ENCODE assay signal across 10 cellular contexts in genomic region chr1:40478276-40478675, GRCh38. TPM values are rescaled to one million over a fixed set of nuclear protein-coding genes. Genes with fewer than 3 reads are reported as not detected.
DNase-seq lines count a peak whose midpoint lies in the region; ATAC-seq, FAIRE-seq and TF ChIP-seq lines count a peak whose summit lies in the region.
"Had no signal": no experiment of that assay in that cellular context is flagged by ENCODE, and none has a peak within 500 bp of the region (broad histone marks: within the 10 kb centered on the region; RNA-seq: fewer than 3 reads in every experiment).

No MANE protein-coding gene starts in this region.

- peaks cover 25% of the 10 kb centered on the region for H3K9me3 ChIP-seq in A673 (ENCODE audit: low read depth, low read length, poor library complexity, severe bottlenecking)
- H3K9me3 ChIP-seq in GM12878 (replicated peaks; ENCODE audit: control insufficient read depth, insufficient read depth, low read length), result peaks cover 8% of the 10 kb centered on the region; the same call in 2 of the 3 replicates
- peaks cover 0 to 4% of the 10 kb centered on the region in 2 donors for H3K9me3 ChIP-seq in mucosa of rectum (ENCODE audit: control insufficient read depth in 2 of 2, low read length in 2 of 2)
- peaks cover 9 to 19% (median 14%) of the 10 kb centered on the region in 4 donors for H3K9me3 ChIP-seq in upper lobe of left lung

- H3K27me3 ChIP-seq in A673 (replicated peaks; ENCODE audit: insufficient read depth, low read depth, low read length, poor library complexity) (no peaks in the 10 kb centered on the region), GM12878 (replicated peaks in 1 of 2; ENCODE audit: control insufficient read depth in 2 of 2, insufficient read depth in 2 of 2, low read length in 1 of 2) (no peaks in the 10 kb centered on the region), mucosa of rectum (ENCODE audit: control insufficient read depth in 2 of 2, insufficient read depth in 2 of 2, low read length in 2 of 2) (no peaks in the 10 kb centered on the region), upper lobe of left lung (no peaks in the 10 kb centered on the region)
- H3K27me3 ChIP-seq: neutrophil had no signal

- BruUV-seq in A673 (replicated peaks; lab: Mats Ljungman, UMichigan) (no TSS peak), GM12878 (replicated peaks; lab: Mats Ljungman, UMichigan) (TSS peak; percentile 51)

- ATAC-seq in GM12878, result no peak
- ATAC-seq in upper lobe of left lung (ENCODE audit: low FRiP score in 2 of 2), result no peak

- intact Hi-C loops in A673 (cut with micrococcal nuclease; ENCODE audit: unreplicated experiment), result no loop called here
- intact Hi-C loops in GM12878 (cut with micrococcal nuclease; ENCODE audit: unreplicated experiment), result no loop called here

- POLR2A ChIA-PET in A673 (lab: Charles Lee; ENCODE audit: low non-redundant PET), result no interaction called here
- POLR2A ChIA-PET in GM12878 (lab: Charles Lee), result interaction anchor here (0.9 to 1.3 kb wide), 3 partner anchors 19 to 93 kb away, joined by 3 to 7 read pairs (median 4); partner anchors contain the start of gene ZNF684

- H3K4me1 ChIP-seq in A673 (ENCODE audit: insufficient read depth, low read length, poor library complexity, severe bottlenecking) (peaks cover 5% of the 10 kb centered on the region), GM12878 (ENCODE audit: control insufficient read depth, insufficient read depth, low read length) (no peaks in the 10 kb centered on the region), mucosa of rectum (ENCODE audit: control insufficient read depth in 2 of 2, insufficient read depth in 2 of 2, low read length in 2 of 2) (peaks cover 3% of the 10 kb centered on the region in 2 donors), upper lobe of left lung (peaks cover 0 to 15% (median 7%) of the 10 kb centered on the region in 4 donors)

- TF ChIP-seq CTCF in A673 (conservative IDR thresholded peaks at IDR 0.05; ENCODE audit: low read depth, low read length) (no peak), GM12878 (IDR thresholded peaks at IDR 0.05 in 2 of 3, conservative IDR thresholded peaks at IDR 0.05 in 1 of 3; ENCODE audit: control insufficient read depth in 2 of 3, extremely low read depth in 1 of 3, insufficient read depth in 1 of 3, low read depth in 3 of 3, low read length in 3 of 3) (no peak), upper lobe of left lung (IDR thresholded peaks at IDR 0.05) (no peak)

- RAD21 ChIA-PET in GM12878 (lab: Charles Lee; ENCODE audit: unreplicated experiment), result interaction anchor here (0.5 to 0.9 kb wide), 2 partner anchors 34 to 44 kb away, joined by 3 read pairs; no protein-coding TSS in a partner anchor

- WGBS in GM12878 (ENCODE audit: insufficient coverage, insufficient replicate concordance, low lambda C conversion rate, missing lambda C conversion rate), result 90% methylated on average over 2 of the region's 2 CpGs
- WGBS in upper lobe of left lung, 2 donors, result 74 to 75% methylated on average over 2 of the region's 2 CpGs

- SMC1A ChIA-PET in GM12878 (lab: Charles Lee; ENCODE audit: uncharacterized antibody, unreplicated experiment), result interaction anchor here (2.3 kb wide), 1 partner anchor 54 kb away, joined by 6 read pairs; the partner anchor contains the start of gene ZNF684

- H3K9ac ChIP-seq in GM12878 (ENCODE audit: control insufficient read depth, insufficient read depth, low read length), result no peak overlapping the region
- no peak overlapping the region for H3K9ac ChIP-seq in mucosa of rectum (ENCODE audit: low read depth in 1 of 2, low read length in 2 of 2)

- H2AFZ ChIP-seq in GM12878 (ENCODE audit: control insufficient read depth, low read depth, low read length), result no peak overlapping the region

- peak; percentile 24 for DNase-seq in A673 (ENCODE audit: low spot score)
- no peak for DNase-seq in GM12878 (ENCODE audit: low read depth, low spot score)
- no peak for DNase-seq in iPS-NIHi11 (ENCODE audit: low spot score)
- no peak for DNase-seq in upper lobe of left lung
- DNase-seq in stimulated activated CD4-positive, alpha-beta T cell treated with anti-CD3 and anti-CD28 coated beads, Interleukin-2, amount 100 ng/mL, for 24 hours, result no peak
- no peak for DNase-seq in H54 (ENCODE audit: insufficient read length, low spot score)
- DNase-seq: NCI-H524 treated with DMSO at 0.1 percent for 48 hours had no signal

- no peaks in the 10 kb centered on the region for H4K20me1 ChIP-seq in GM12878 (ENCODE audit: control insufficient read depth, insufficient read depth)

- peak overlapping the region; percentile 81 for H3K4me2 ChIP-seq in GM12878 (ENCODE audit: control insufficient read depth, insufficient read depth)

- no peak overlapping the region for H3K27ac ChIP-seq in A673 (ENCODE audit: low read depth, low read length, poor library complexity, severe bottlenecking)
- H3K27ac ChIP-seq in GM12878 (ENCODE audit: control insufficient read depth, insufficient read depth), result no peak overlapping the region
- H3K27ac ChIP-seq in mucosa of rectum (ENCODE audit: low read depth in 2 of 2, low read length in 2 of 2), result no peak overlapping the region
- no peak overlapping the region for H3K27ac ChIP-seq in upper lobe of left lung
- H3K27ac ChIP-seq: neutrophil had no signal

- TF ChIP-seq EP300 in GM12878 (IDR thresholded peaks at IDR 0.05; ENCODE audit: borderline replicate concordance in 1 of 2, control insufficient read depth in 1 of 2, low read depth in 2 of 2, low read length in 2 of 2) (no peak), upper lobe of left lung (IDR thresholded peaks at IDR 0.05) (no peak)

- CTCF ChIA-PET in A673 (lab: Charles Lee), result no interaction called here
- CTCF ChIA-PET in GM12878 (lab: Yijun Ruan, JAX), result interaction anchor here (0.9 to 3.3 kb wide), 2 partner anchors 40 to 54 kb away, joined by 4 to 18 read pairs; partner anchors contain the start of gene ZNF684

- in situ Hi-C loops in GM12878 (cut with MboI), result no loop called here

- TF ChIP-seq POLR2A in GM12878 (IDR thresholded peaks at IDR 0.05; ENCODE audit: low read depth, low read length), result no peak
- TF ChIP-seq POLR2A in upper lobe of left lung (IDR thresholded peaks at IDR 0.05), result no peak
- TF ChIP-seq POLR2A in H54 (IDR thresholded peaks at IDR 0.05; ENCODE audit: low read depth, low read length), result no peak

- FAIRE-seq in GM12878 (lab: Jason Lieb, UNC) (no peak), H54 (lab: Jason Lieb, UNC) (no peak)

- no peaks in the 10 kb centered on the region for H3K79me2 ChIP-seq in GM12878 (ENCODE audit: control insufficient read depth, insufficient read depth, low read length)

- no peak for TF ChIP-seq RAD21 in GM12878 (IDR thresholded peaks at IDR 0.05; ENCODE audit: insufficient read depth, low read depth, low read length)

- H3K4me3 ChIP-seq in A673 (ENCODE audit: low read depth, low read length, poor library complexity, severe bottlenecking), result peak overlapping the region; percentile 76
- H3K4me3 ChIP-seq in GM08714 (ENCODE audit: low read length), result peak overlapping the region; percentile 66; the same call in 1 of the 2 replicates
- peak overlapping the region; percentile 83; the same call in 1 of the 2 replicates for H3K4me3 ChIP-seq in GM12878
- peak overlapping the region; percentile 87 to 92 for H3K4me3 ChIP-seq in mucosa of rectum (ENCODE audit: low read length in 2 of 2)
- peak overlapping the region in 1 of 4 donors; percentile 97 for H3K4me3 ChIP-seq in upper lobe of left lung

- H3K36me3 ChIP-seq in A673 (ENCODE audit: insufficient read depth, low read length, poor library complexity, severe bottlenecking) (peaks cover 7% of the 10 kb centered on the region), GM12878 (ENCODE audit: control insufficient read depth in 2 of 2, insufficient read depth in 2 of 2, low read length in 1 of 2) (no peaks in the 10 kb centered on the region), mucosa of rectum (ENCODE audit: control insufficient read depth in 2 of 2, insufficient read depth in 2 of 2, low read length in 2 of 2) (peaks cover 3 to 14% of the 10 kb centered on the region in 2 donors), upper lobe of left lung (peaks cover 0 to 7% (median 0%) of the 10 kb centered on the region in 4 donors)
- H3K36me3 ChIP-seq: neutrophil had no signal

RNA-seq across cellular contexts. Expression of gene ZFP69, which starts 1.2 kb away (rescaled TPM):
- 6.7 and 7.1 TPM in 2 replicates for total RNA-seq in A673 (2021)
- 6.6 and 8.2 TPM in 2 replicates for total RNA-seq in GM12878 (2013; cell fraction: nucleolus; rRNA removed)
- total RNA-seq in GM12878 (2014; rRNA removed), result 3.7 and 4.3 TPM in 2 replicates
- total RNA-seq in GM12878 (2014; rRNA removed; fragmentation: Illumina TruSeq; extraction: Trizol), result 6.2 and 6.4 TPM in 2 replicates
- 4.3 and 4.4 TPM in 2 replicates for total RNA-seq in GM12878 (2021)
- polyA plus RNA-seq in GM12878 (2011; ENCODE audit: low read depth), result 1.8 TPM
- 1.9 and 3.3 TPM in 2 replicates for polyA plus RNA-seq in GM12878 (2011; rRNA removed)
- polyA plus RNA-seq in GM12878 (2011; cell fraction: cytosol; rRNA removed), result 0.85 and 1.0 TPM in 2 replicates
- 1.1 TPM in 2 replicates for polyA plus RNA-seq in GM12878 (2011; cell fraction: nucleus; rRNA removed)
- 3.0 and 3.5 TPM in 2 replicates for polyA plus RNA-seq in GM12878 (2012)
- 6.0 and 6.6 TPM in 2 replicates for polyA plus RNA-seq in GM12878 (2014; fragmentation: Illumina TruSeq; extraction: Trizol)
- polyA plus RNA-seq in GM12878 (2014; fragmentation: Nextera tagmentation; extraction: Ambion mirVana), result 1 to 10 TPM; 2.1 to 2.8 TPM
- 3.7 and 4.5 TPM in 2 replicates for polyA plus RNA-seq in GM12878 (2014; rRNA removed)
- polyA plus RNA-seq in GM12878 (2016; fragmentation: Nextera tagmentation; extraction: Ambion mirVana), result 1 to 10 TPM; 3.6 TPM
- 1.0 and 1.2 TPM in 2 replicates for polyA minus RNA-seq in GM12878 (2011; rRNA and poly(A)+ RNA removed)
- 0.53 and 0.62 TPM in 2 replicates for polyA minus RNA-seq in GM12878 (2011; cell fraction: cytosol; rRNA and poly(A)+ RNA removed)
- polyA minus RNA-seq in GM12878 (2011; cell fraction: nucleus; rRNA and poly(A)+ RNA removed), result 0.57 and 0.85 TPM in 2 replicates
- 1 to 10 TPM; 1.3 to 5.2 (median 3.1) TPM for total RNA-seq in upper lobe of left lung

RNA-seq across cellular contexts. Expression of gene ZFP69B, which starts 28.0 kb away (rescaled TPM):
- total RNA-seq in A673 (2021), result 14.1 and 18.5 TPM in 2 replicates
- total RNA-seq in GM12878 (2013; cell fraction: nucleolus; rRNA removed), result 13.7 and 13.8 TPM in 2 replicates
- 3.5 and 4.4 TPM in 2 replicates for total RNA-seq in GM12878 (2014; rRNA removed)
- 5.7 and 6.6 TPM in 2 replicates for total RNA-seq in GM12878 (2014; rRNA removed; fragmentation: Illumina TruSeq; extraction: Trizol)
- total RNA-seq in GM12878 (2021), result 4.4 and 4.7 TPM in 2 replicates
- polyA plus RNA-seq in GM12878 (2011; ENCODE audit: low read depth), result 1.2 TPM
- 5.4 and 8.3 TPM in 2 replicates for polyA plus RNA-seq in GM12878 (2011; rRNA removed)
- 2.4 and 2.5 TPM in 2 replicates for polyA plus RNA-seq in GM12878 (2011; cell fraction: cytosol; rRNA removed)
- 4.1 and 4.3 TPM in 2 replicates for polyA plus RNA-seq in GM12878 (2011; cell fraction: nucleus; rRNA removed)
- polyA plus RNA-seq in GM12878 (2012), result 2.2 and 2.3 TPM in 2 replicates
- 5.4 and 6.1 TPM in 2 replicates for polyA plus RNA-seq in GM12878 (2014; fragmentation: Illumina TruSeq; extraction: Trizol)
- polyA plus RNA-seq in GM12878 (2014; fragmentation: Nextera tagmentation; extraction: Ambion mirVana), result 1 to 10 TPM; 1.3 to 1.4 TPM
- 2.7 TPM in 2 replicates for polyA plus RNA-seq in GM12878 (2014; rRNA removed)
- 1 to 10 TPM; 3.1 to 3.3 TPM for polyA plus RNA-seq in GM12878 (2016; fragmentation: Nextera tagmentation; extraction: Ambion mirVana)
- 5.0 and 5.2 TPM in 2 replicates for polyA minus RNA-seq in GM12878 (2011; rRNA and poly(A)+ RNA removed)
- 1.8 and 2.0 TPM in 2 replicates for polyA minus RNA-seq in GM12878 (2011; cell fraction: cytosol; rRNA and poly(A)+ RNA removed)
- 2.4 and 4.2 TPM in 2 replicates for polyA minus RNA-seq in GM12878 (2011; cell fraction: nucleus; rRNA and poly(A)+ RNA removed)
- total RNA-seq in upper lobe of left lung, result 1 to 10 TPM in 3 of 6 donors, under 1 TPM in 1, not detected in 2; 0.76 to 1.7 (median 1.4) TPM

RNA-seq across cellular contexts. Expression of gene EXO5, which starts 30.3 kb away (rescaled TPM):
- total RNA-seq in A673 (2021) (15.1 and 20.3 TPM in 2 replicates), GM12878 (2014; rRNA removed) (8.6 and 9.9 TPM in 2 replicates), GM12878 (2014; rRNA removed; fragmentation: Illumina TruSeq; extraction: Trizol) (8.1 and 8.7 TPM in 2 replicates), GM12878 (2021) (6.1 and 6.5 TPM in 2 replicates), upper lobe of left lung (10 to 100 TPM in 2 of 6 donors, 1 to 10 TPM in 4; 5.5 to 30.4 (median 9.9) TPM)
- 13.3 and 17.7 TPM in 2 replicates for total RNA-seq in GM12878 (2013; cell fraction: nucleolus; rRNA removed)
- 12.1 TPM for polyA plus RNA-seq in GM12878 (2011; ENCODE audit: low read depth)
- polyA plus RNA-seq in GM12878 (2011; rRNA removed) (8.5 and 10.6 TPM in 2 replicates), GM12878 (2014; fragmentation: Illumina TruSeq; extraction: Trizol) (8.9 and 13.2 TPM in 2 replicates), GM12878 (2014; fragmentation: Nextera tagmentation; extraction: Ambion mirVana) (1 to 10 TPM; 2.1 to 3.7 TPM), GM12878 (2014; rRNA removed) (6.5 and 8.8 TPM in 2 replicates), GM12878 (2016; fragmentation: Nextera tagmentation; extraction: Ambion mirVana) (10 to 100 TPM in 1 of 2 experiments, 1 to 10 TPM in 1; 7.6 to 10.1 TPM)
- 4.7 and 5.3 TPM in 2 replicates for polyA plus RNA-seq in GM12878 (2011; cell fraction: cytosol; rRNA removed)
- 8.5 and 8.7 TPM in 2 replicates for polyA plus RNA-seq in GM12878 (2011; cell fraction: nucleus; rRNA removed)
- polyA plus RNA-seq in GM12878 (2012), result 6.5 and 7.9 TPM in 2 replicates
- polyA minus RNA-seq in GM12878 (2011; rRNA and poly(A)+ RNA removed), result 8.3 and 9.0 TPM in 2 replicates
- 2.9 and 4.0 TPM in 2 replicates for polyA minus RNA-seq in GM12878 (2011; cell fraction: cytosol; rRNA and poly(A)+ RNA removed)
- 5.1 and 7.1 TPM in 2 replicates for polyA minus RNA-seq in GM12878 (2011; cell fraction: nucleus; rRNA and poly(A)+ RNA removed)

RNA-seq across cellular contexts. Expression of gene ZNF684, which starts 53.2 kb away (rescaled TPM):
- total RNA-seq in A673 (2021) (10.4 and 11.3 TPM in 2 replicates), GM12878 (2014; rRNA removed) (4.7 and 6.5 TPM in 2 replicates), GM12878 (2014; rRNA removed; fragmentation: Illumina TruSeq; extraction: Trizol) (6.0 and 6.8 TPM in 2 replicates), GM12878 (2021) (3.4 and 6.2 TPM in 2 replicates), upper lobe of left lung (1 to 10 TPM; 1.2 to 5.3 (median 3.5) TPM)
- 6.7 and 8.8 TPM in 2 replicates for total RNA-seq in GM12878 (2013; cell fraction: nucleolus; rRNA removed)
- polyA plus RNA-seq in GM12878 (2011; ENCODE audit: low read depth), result 3.1 TPM
- polyA plus RNA-seq in GM12878 (2011; rRNA removed) (4.5 and 4.9 TPM in 2 replicates), GM12878 (2014; fragmentation: Illumina TruSeq; extraction: Trizol) (6.5 and 7.0 TPM in 2 replicates), GM12878 (2014; fragmentation: Nextera tagmentation; extraction: Ambion mirVana) (1 to 10 TPM; 5.9 to 6.2 TPM), GM12878 (2014; rRNA removed) (3.8 and 4.3 TPM in 2 replicates), GM12878 (2016; fragmentation: Nextera tagmentation; extraction: Ambion mirVana) (1 to 10 TPM; 5.7 to 6.7 TPM)
- 3.1 TPM in 2 replicates for polyA plus RNA-seq in GM12878 (2011; cell fraction: cytosol; rRNA removed)
- polyA plus RNA-seq in GM12878 (2011; cell fraction: nucleus; rRNA removed), result 3.2 and 3.8 TPM in 2 replicates
- 2.3 and 2.8 TPM in 2 replicates for polyA plus RNA-seq in GM12878 (2012)
- 3.5 and 5.3 TPM in 2 replicates for polyA minus RNA-seq in GM12878 (2011; rRNA and poly(A)+ RNA removed)
- polyA minus RNA-seq in GM12878 (2011; cell fraction: cytosol; rRNA and poly(A)+ RNA removed), result 1.7 and 2.0 TPM in 2 replicates
- 1.6 and 4.5 TPM in 2 replicates for polyA minus RNA-seq in GM12878 (2011; cell fraction: nucleus; rRNA and poly(A)+ RNA removed)
